Comparison of ENCODE assay signal across 16 cellular contexts in genomic region chr1:109929588-109930251, GRCh38. TPM values are rescaled to one million over a fixed set of nuclear protein-coding genes. Genes with fewer than 3 reads are reported as not detected.
DNase-seq lines count a peak whose midpoint lies in the region; ATAC-seq and TF ChIP-seq lines count a peak whose summit lies in the region.
"Had no signal": no experiment of that assay in that cellular context is flagged by ENCODE, and none has a peak within 500 bp of the region (broad histone marks: within the 10 kb centered on the region; RNA-seq: fewer than 3 reads in every experiment).

No MANE protein-coding gene starts in this region.

- no peaks in the 10 kb centered on the region for H4K20me1 ChIP-seq in PC-9 (ENCODE audit: insufficient read depth)
- H4K20me1 ChIP-seq in neural progenitor cell (ENCODE audit: low read depth): no peaks in the 10 kb centered on the region

- H3K4me2 ChIP-seq in PC-9 (peak overlapping the region; percentile 50), neural progenitor cell (no peak overlapping the region)

- 82% methylated on average over 11 of the region's 11 CpGs for WGBS in suprapubic skin

- H3K4me1 ChIP-seq in PC-9 (replicated peaks; ENCODE audit: insufficient read depth) (peaks cover 77% of the 10 kb centered on the region), neural progenitor cell (peaks cover 26% of the 10 kb centered on the region), suprapubic skin (peaks cover 63% of the 10 kb centered on the region)

- peaks cover 9% of the 10 kb centered on the region for H3K27me3 Mint-ChIP-seq in neural progenitor cell (ENCODE audit: insufficient read depth, low read depth)
- H3K27me3 Mint-ChIP-seq: brain had no signal

- H3K9ac ChIP-seq in neural progenitor cell: no peak overlapping the region

- H3K9me3 Mint-ChIP-seq in neural progenitor cell: no peaks in the 10 kb centered on the region
- H3K9me3 Mint-ChIP-seq: T-helper 1 cell treated with Interleukin-12 subunit alpha and Interleukin-12 subunit beta and Interleukin-4 antibody, amounts not matched to agents 30 μg/mL and 1 μg/mL, for 36 hours had no signal

- H3K36me3 ChIP-seq in PC-9 (ENCODE audit: low read depth) (peaks cover 39% of the 10 kb centered on the region), neural progenitor cell (no peaks in the 10 kb centered on the region), suprapubic skin (peaks cover 31% of the 10 kb centered on the region)

- no peak for TF ChIP-seq CTCF in PC-9 (conservative IDR thresholded peaks at IDR 0.05)
- no peak for TF ChIP-seq CTCF in coronary artery (IDR thresholded peaks at IDR 0.05)
- TF ChIP-seq CTCF in neural progenitor cell (IDR thresholded peaks at IDR 0.05): no peak
- no peak for TF ChIP-seq CTCF in suprapubic skin (IDR thresholded peaks at IDR 0.05)

- no TSS peak for BruUV-seq in PC-9 (replicated peaks; lab: Mats Ljungman, UMichigan)

- no peaks in the 10 kb centered on the region for H3K9me3 ChIP-seq in PC-9 (ENCODE audit: insufficient read depth, low read depth)
- no peaks in the 10 kb centered on the region for H3K9me3 ChIP-seq in neural progenitor cell (ENCODE audit: low read depth)
- H3K9me3 ChIP-seq in suprapubic skin: no peaks in the 10 kb centered on the region
- H3K9me3 ChIP-seq: right lobe of liver had no signal

- peaks cover 30% of the 10 kb centered on the region for H3K4me1 Mint-ChIP-seq in neural progenitor cell

- no peak for TF ChIP-seq POLR2A in suprapubic skin (IDR thresholded peaks at IDR 0.05)

- H3K79me2 ChIP-seq in PC-9 (ENCODE audit: low read depth) (no peaks in the 10 kb centered on the region), neural progenitor cell (ENCODE audit: low read depth) (no peaks in the 10 kb centered on the region)

- intact Hi-C loops in PC-9 (cut with micrococcal nuclease; ENCODE audit: unreplicated experiment): no loop called here

- H2AFZ ChIP-seq in PC-9 (no peak overlapping the region), neural progenitor cell (replicated peaks) (no peak overlapping the region)

- CTCF ChIA-PET in PC-9 (lab: Charles Lee): no interaction called here

- DNase-seq in PC-9: no peak
- no peak for DNase-seq in coronary artery (ENCODE audit: low spot score)
- DNase-seq in neural progenitor cell (ENCODE audit: low spot score): no peak
- peak; percentile 52 to 63 for DNase-seq in suprapubic skin (ENCODE audit: low spot score in 2 of 2)
- DNase-seq in COLO829 (ENCODE audit: low spot score): no peak
- DNase-seq in stimulated activated CD4-positive, alpha-beta T cell treated with anti-CD3 and anti-CD28 coated beads, Interleukin-4, amount 100 ng/mL, for 4 hours: no peak
- no peak for DNase-seq in NCI-H1694 treated with DMSO at 0.1 percent for 48 hours (lab: John Stamatoyannopoulos, UW)
- DNase-seq: activated CD4-positive, alpha-beta T cell treated with anti-CD3 and anti-CD28 coated beads, Interleukin-2, amount 50 U/mL, for 1 hour; effector CD8-positive, alpha-beta T cell; foreskin fibroblast; NCI-H1105 treated with DMSO at 0.1 percent for 48 hours; NCI-H446 treated with DMSO at 0.1 percent for 48 hours had no signal

- H3K27me3 ChIP-seq in PC-9 (ENCODE audit: insufficient read depth, low read depth): no peaks in the 10 kb centered on the region
- H3K27me3 ChIP-seq in neural progenitor cell: no peaks in the 10 kb centered on the region
- H3K27me3 ChIP-seq in suprapubic skin: no peaks in the 10 kb centered on the region
- H3K27me3 ChIP-seq: right lobe of liver had no signal

- peaks cover 21% of the 10 kb centered on the region for H3K36me3 Mint-ChIP-seq in neural progenitor cell

- POLR2A ChIA-PET in PC-9 (lab: Charles Lee; ENCODE audit: unreplicated experiment): no interaction called here

- no peaks in the 10 kb centered on the region for H3K9me2 ChIP-seq in PC-9 (ENCODE audit: insufficient read depth)

- H3K27ac ChIP-seq in PC-9 (peak overlapping the region; percentile 80), coronary artery (peak overlapping the region; percentile 56 to 93), neural progenitor cell (peak overlapping the region; percentile 49), suprapubic skin (peak overlapping the region; percentile 79)

- H3K4me3 ChIP-seq in PC-9: no peak overlapping the region
- peak overlapping the region; percentile 10 for H3K4me3 ChIP-seq in coronary artery
- H3K4me3 ChIP-seq in neural progenitor cell: no peak overlapping the region
- H3K4me3 ChIP-seq in suprapubic skin: no peak overlapping the region
- H3K4me3 ChIP-seq: right lobe of liver had no signal

- ATAC-seq in HG03442 (IDR thresholded peaks at IDR 0.05; ENCODE audit: unreplicated experiment): no peak
- ATAC-seq: right lobe of liver had no signal

- H3F3A ChIP-seq in PC-9 (ENCODE audit: insufficient read depth, low read depth) (peaks cover 67% of the 10 kb centered on the region), neural progenitor cell (ENCODE audit: low read depth) (peaks cover 21% of the 10 kb centered on the region)

- H3K27ac Mint-ChIP-seq in neural progenitor cell: peak overlapping the region; percentile 93
- H3K27ac Mint-ChIP-seq: T-helper 1 cell treated with Interleukin-12 subunit alpha and Interleukin-12 subunit beta and Interleukin-4 antibody, amounts not matched to agents 30 μg/mL and 1 μg/mL, for 36 hours had no signal

- H3K4me3 Mint-ChIP-seq in neural progenitor cell: no peak overlapping the region
- H3K4me3 Mint-ChIP-seq: brain; T-helper 1 cell treated with Interleukin-12 subunit alpha and Interleukin-12 subunit beta and Interleukin-4 antibody, amounts not matched to agents 30 μg/mL and 1 μg/mL, for 36 hours had no signal

- TF ChIP-seq EP300 in suprapubic skin (IDR thresholded peaks at IDR 0.05): no peak

RNA-seq across cellular contexts. Expression of gene CSF1, which starts 19.1 kb away (rescaled TPM):
- 29.8 and 35.2 TPM in 2 replicates for total RNA-seq in PC-9 (2021)
- 2.7 and 5.0 TPM in 2 replicates for total RNA-seq in neural progenitor cell (ENCODE audit: low replicate concordance)
- 10 to 100 TPM; 12.6 to 39.1 (median 17.5) TPM for total RNA-seq in suprapubic skin

RNA-seq across cellular contexts. Expression of gene AHCYL1, which starts 54.8 kb away (rescaled TPM):
- total RNA-seq in PC-9 (2021) (143 and 147 TPM in 2 replicates), neural progenitor cell (ENCODE audit: low replicate concordance) (62.5 and 65.5 TPM in 2 replicates), suprapubic skin (10 to 100 TPM; 37.7 to 50.4 (median 48.6) TPM)

Comparison
In these comparisons a context has a peak if more than half of its experiments do, and no peak if none do; other contexts are left out.
1. DNase-seq: peak in suprapubic skin (2 of 2); none in PC-9 (0 of 2), coronary artery (single experiment), neural progenitor cell (single experiment), COLO829 (single experiment), stimulated activated CD4-positive, alpha-beta T cell treated with anti-CD3 and anti-CD28 coated beads, Interleukin-4, amount 100 ng/mL, for 4 hours (0 of 2) and NCI-H1694 treated with DMSO at 0.1 percent for 48 hours (single experiment).
2. Peak in every context shown above with its lines, with median percentiles within 50 percentile points of each other: H3K27ac ChIP-seq.